12 cellular contexts compared by ENCODE assay signal in the genomic region with DNA sequence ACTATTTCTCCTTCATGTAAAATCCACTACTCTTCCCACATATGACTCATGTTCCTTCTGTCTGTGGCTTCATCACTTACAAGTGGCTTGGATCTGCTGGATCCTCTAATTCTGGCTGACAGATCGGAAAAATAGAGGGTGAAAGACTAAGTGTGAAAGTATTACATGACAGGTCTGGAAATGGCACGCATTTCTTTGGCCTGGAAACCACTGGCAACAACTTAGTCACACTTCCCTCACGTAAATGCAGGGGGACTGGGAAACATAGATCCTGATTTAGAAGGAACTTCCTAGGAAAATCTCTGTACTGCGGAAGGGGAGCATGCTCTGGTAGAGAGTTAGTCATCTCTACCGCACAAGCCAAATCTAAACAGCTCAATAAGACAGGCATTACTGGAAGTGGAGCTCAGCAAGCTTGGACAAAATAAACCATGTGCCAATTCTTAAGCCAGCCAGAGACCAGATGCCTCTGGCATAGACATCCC.
DNase-seq lines count a peak whose midpoint lies in the region; ATAC-seq and TF ChIP-seq lines count a peak whose summit lies in the region.
"Had no signal": no experiment of that assay in that cellular context is flagged by ENCODE, and none has a peak within 500 bp of the region (broad histone marks: within the 10 kb centered on the region; RNA-seq: fewer than 3 reads in every experiment).

No MANE protein-coding gene starts in this region.

- WGBS in lower leg skin, 2 donors, result 10 to 22% methylated on average over 5 of the region's 5 CpGs
- WGBS in aorta, 2 donors, result 1 to 3% methylated on average over 5 of the region's 5 CpGs

- H3K36me3 ChIP-seq in aorta (ENCODE audit: control insufficient read depth in 1 of 2, insufficient read depth in 2 of 2, low read length in 1 of 2), result no peaks in the 10 kb centered on the region

- intact Hi-C loops in Right ventricle myocardium inferior (cut with DNase I) (no loop called here), cardiac septum (cut with DNase I) (no loop called here), lower leg skin (cut with DNase I; ENCODE audit: low total_unique reads) (no loop called here), aorta (cut with DNase I) (no loop called here)

- H3K4me3 ChIP-seq in lower leg skin (ENCODE audit: low read depth, poor library complexity, severe bottlenecking) (no peak overlapping the region), aorta (ENCODE audit: low read length in 2 of 2) (no peak overlapping the region)

- TF ChIP-seq CTCF in lower leg skin (IDR thresholded peaks at IDR 0.05), result no peak

- H3K27me3 ChIP-seq in aorta (ENCODE audit: control insufficient read depth in 1 of 2, insufficient read depth in 2 of 2, low read length in 1 of 2), result no peaks in the 10 kb centered on the region

- ATAC-seq in Right ventricle myocardium inferior (peak; percentile 96), aorta (ENCODE audit: low FRiP score) (peak; percentile 90)
- ATAC-seq in activated T-helper 17 cell treated with anti-CD3 and anti-CD28 coated beads, Interleukin-2, amount 50 U/mL, for 72 hours (replicated peaks), result no peak

- H3K27me3 Mint-ChIP-seq in activated T-helper 17 cell treated with anti-CD3 and anti-CD28 coated beads, Interleukin-2, amount 50 U/mL, for 72 hours, result no peaks in the 10 kb centered on the region
- H3K27me3 Mint-ChIP-seq: B cell had no signal

- H3K9me3 Mint-ChIP-seq in activated T-helper 17 cell treated with anti-CD3 and anti-CD28 coated beads, Interleukin-2, amount 50 U/mL, for 72 hours, result no peaks in the 10 kb centered on the region
- H3K9me3 Mint-ChIP-seq: neural crest cell had no signal

- no peak for DNase-seq in Right ventricle myocardium inferior (ENCODE audit: missing footprints)
- DNase-seq in cardiac septum (ENCODE audit: low spot score), result no peak
- DNase-seq in dermis blood vessel endothelial cell, result peak; percentile 93
- DNase-seq in lower leg skin (ENCODE audit: low spot score in 2 of 2), result peak; percentile 69 to 89
- DNase-seq in aorta, result peak; percentile 52 to 76
- DNase-seq in activated T-cell treated with anti-CD3 and anti-CD28 coated beads, Interleukin-2, amount 50 U/mL, for 48 hours, result no peak
- DNase-seq in NCI-H2196 treated with DMSO at 0.1 percent for 48 hours (lab: John Stamatoyannopoulos, UW; ENCODE audit: unreplicated experiment), result no peak
- DNase-seq: MM.1S had no signal

- H3K27ac Mint-ChIP-seq in activated T-helper 17 cell treated with anti-CD3 and anti-CD28 coated beads, Interleukin-2, amount 50 U/mL, for 72 hours, result no peak overlapping the region
- H3K27ac Mint-ChIP-seq: B cell; T-helper 2 cell treated with Interferon-gamma antibody and Interleukin-4, amounts not matched to agents 5 μg/mL and 100 μg/mL, for 36 hours had no signal

- TF ChIP-seq POLR2A in lower leg skin (IDR thresholded peaks at IDR 0.05), result no peak

- H3K27ac ChIP-seq in aorta (ENCODE audit: low read depth in 1 of 2, low read length in 2 of 2), result peak overlapping the region in 1 of 2 donors; percentile 80

- H3K9me3 ChIP-seq in aorta (ENCODE audit: control insufficient read depth, low read length), result no peaks in the 10 kb centered on the region

- no peak overlapping the region for H3K4me3 Mint-ChIP-seq in activated T-helper 17 cell treated with anti-CD3 and anti-CD28 coated beads, Interleukin-2, amount 50 U/mL, for 72 hours
- H3K4me3 Mint-ChIP-seq: B cell; neural crest cell; T-helper 2 cell treated with Interferon-gamma antibody and Interleukin-4, amounts not matched to agents 5 μg/mL and 100 μg/mL, for 36 hours had no signal

- H3K4me1 ChIP-seq in aorta (ENCODE audit: control insufficient read depth in 1 of 2, insufficient read depth in 2 of 2, low read length in 2 of 2), result peaks cover 0 to 2% of the 10 kb centered on the region in 2 donors

- H3K4me1 Mint-ChIP-seq in activated T-helper 17 cell treated with anti-CD3 and anti-CD28 coated beads, Interleukin-2, amount 50 U/mL, for 72 hours, result no peaks in the 10 kb centered on the region
- H3K4me1 Mint-ChIP-seq: B cell, neural crest cell had no signal

- H3K36me3 Mint-ChIP-seq in activated T-helper 17 cell treated with anti-CD3 and anti-CD28 coated beads, Interleukin-2, amount 50 U/mL, for 72 hours (ENCODE audit: low read depth), result no peaks in the 10 kb centered on the region

Comparison
In these comparisons a context has a peak if more than half of its experiments do, and no peak if none do; other contexts are left out.
1. DNase-seq: peak in dermis blood vessel endothelial cell (single experiment), lower leg skin (2 of 2) and aorta (2 of 2); none in Right ventricle myocardium inferior (single experiment), cardiac septum (single experiment), activated T-cell treated with anti-CD3 and anti-CD28 coated beads, Interleukin-2, amount 50 U/mL, for 48 hours (0 of 2) and NCI-H2196 treated with DMSO at 0.1 percent for 48 hours (single experiment).